27 cellular contexts compared by ENCODE assay signal in genomic region chr3:170323371-170323770, GRCh38. TPM values are rescaled to one million over a fixed set of nuclear protein-coding genes. Genes with fewer than 3 reads are reported as not detected.
DNase-seq lines count a peak whose midpoint lies in the region; TF ChIP-seq lines count a peak whose summit lies in the region.
"Had no signal": no experiment of that assay in that cellular context is flagged by ENCODE, and none has a peak within 500 bp of the region (broad histone marks: within the 10 kb centered on the region; RNA-seq: fewer than 3 reads in every experiment).

No MANE protein-coding gene starts in this region.

- peak overlapping the region; percentile 59 for H3K56ac ChIP-seq in mesendoderm (ENCODE audit: low read length)

- H3K27ac Mint-ChIP-seq in progenitor cell of endocrine pancreas: peak overlapping the region; percentile 93
- H3K27ac Mint-ChIP-seq: activated T-cell treated with anti-CD3 and anti-CD28 coated beads, Interleukin-2, amount 50 U/mL, for 24 hours; naive B cell had no signal

- H2BK5ac ChIP-seq in mesendoderm (ENCODE audit: low read length): peak overlapping the region; percentile 31

- H3K27me3 ChIP-seq in brain microvascular endothelial cell (replicated peaks): no peaks in the 10 kb centered on the region
- H3K27me3 ChIP-seq in mesendoderm (ENCODE audit: insufficient read depth, low read length, poor library complexity): no peaks in the 10 kb centered on the region
- H3K27me3 ChIP-seq: adrenal gland, BE2C, cardiac muscle cell, sigmoid colon, upper lobe of right lung had no signal

- no peak overlapping the region for H2AK5ac ChIP-seq in mesendoderm (ENCODE audit: low read length)

- H3K79me2 ChIP-seq in mesendoderm (ENCODE audit: control insufficient read depth, insufficient read depth, low read length): no peaks in the 10 kb centered on the region
- H3K79me2 ChIP-seq: parathyroid adenoma had no signal

- H2BK120ac ChIP-seq in mesendoderm (ENCODE audit: low read depth, low read length): no peak overlapping the region

- H4K8ac ChIP-seq in mesendoderm (ENCODE audit: low read depth, low read length): no peak overlapping the region

- H3K4me1 ChIP-seq in mesendoderm (ENCODE audit: control insufficient read depth, low read depth, low read length): peaks cover 4% of the 10 kb centered on the region
- H3K4me1 ChIP-seq: adrenal gland, BE2C, parathyroid adenoma, sigmoid colon, upper lobe of right lung had no signal

- peak; percentile 59 for DNase-seq in LHCN-M2 (ENCODE audit: low read depth)
- DNase-seq in brain microvascular endothelial cell: peak; percentile 18
- no peak for DNase-seq in mesendoderm
- no peak for DNase-seq in progenitor cell of endocrine pancreas (ENCODE audit: low spot score, unreplicated experiment)
- DNase-seq in NCI-H1694 treated with DMSO at 0.1 percent for 48 hours (lab: John Stamatoyannopoulos, UW): no peak
- no peak for DNase-seq in NCI-H2081 (lab: John Stamatoyannopoulos, UW)
- no peak for DNase-seq in NCI-H1092 treated with DMSO at 0.1 percent for 48 hours (lab: John Stamatoyannopoulos, UW)
- DNase-seq in GM19240 (ENCODE audit: insufficient read length, low spot score): no peak
- DNase-seq: activated CD4-positive, alpha-beta T cell treated with anti-CD3 and anti-CD28 coated beads for 4 hours; activated CD8-positive, alpha-beta memory T cell treated with anti-CD3 and anti-CD28 coated beads for 24 hours; activated gamma-delta T cell treated with Interleukin-2 at 50 U/mL for 16 hours; activated T-cell treated with anti-CD3 and anti-CD28 coated beads, Interleukin-2, amount 50 U/mL, for 24 hours; adrenal gland; BE2C; DMS79; Kasumi-1; kidney; naive B cell; NCI-H1048; NCI-H1930; NCI-H345; sigmoid colon; stimulated activated CD8-positive, alpha-beta memory T cell treated with anti-CD3 and anti-CD28 coated beads, Interleukin-4, amount 100 ng/mL, for 48 hours; T-helper 2 cell; upper lobe of right lung had no signal

- H3K4me1 Mint-ChIP-seq in progenitor cell of endocrine pancreas (ENCODE audit: low read depth): peaks cover 40% of the 10 kb centered on the region

- no peaks in the 10 kb centered on the region for H3K27me3 Mint-ChIP-seq in progenitor cell of endocrine pancreas
- H3K27me3 Mint-ChIP-seq: activated T-cell treated with anti-CD3 and anti-CD28 coated beads, Interleukin-2, amount 50 U/mL, for 24 hours; naive B cell had no signal

- H3K4me3 ChIP-seq in brain microvascular endothelial cell (ENCODE audit: low read depth, low read length) (no peak overlapping the region), mesendoderm (ENCODE audit: low read length) (no peak overlapping the region)
- H3K4me3 ChIP-seq: adrenal gland, cardiac muscle cell, sigmoid colon, upper lobe of right lung had no signal

- H3K27ac ChIP-seq in brain microvascular endothelial cell (no peak overlapping the region), mesendoderm (ENCODE audit: low read depth, low read length) (no peak overlapping the region)
- H3K27ac ChIP-seq: adrenal gland, cardiac muscle cell, parathyroid adenoma, sigmoid colon, upper lobe of right lung had no signal

- no peak overlapping the region for H3K9ac ChIP-seq in mesendoderm (ENCODE audit: low read length)
- H3K9ac ChIP-seq: parathyroid adenoma had no signal

- H3K36me3 Mint-ChIP-seq in progenitor cell of endocrine pancreas (ENCODE audit: insufficient read depth): peaks cover 6% of the 10 kb centered on the region
- H3K36me3 Mint-ChIP-seq: naive B cell had no signal

- H2BK15ac ChIP-seq in mesendoderm (replicated peaks; ENCODE audit: low read depth): no peak overlapping the region

- H3K4me2 ChIP-seq in mesendoderm (ENCODE audit: low read length): no peak overlapping the region

- H3K4me3 Mint-ChIP-seq in progenitor cell of endocrine pancreas (ENCODE audit: low read depth): no peak overlapping the region
- H3K4me3 Mint-ChIP-seq: activated T-cell treated with anti-CD3 and anti-CD28 coated beads, Interleukin-2, amount 50 U/mL, for 24 hours; naive B cell had no signal

- H4K5ac ChIP-seq in mesendoderm (ENCODE audit: low read length): no peak overlapping the region

- peaks cover 8% of the 10 kb centered on the region for H3K9me3 Mint-ChIP-seq in progenitor cell of endocrine pancreas (ENCODE audit: low read depth)
- H3K9me3 Mint-ChIP-seq: activated T-cell treated with anti-CD3 and anti-CD28 coated beads, Interleukin-2, amount 50 U/mL, for 24 hours had no signal

- no CpG with 5 or more reads among the region's 6 CpGs for WGBS in mesendoderm (ENCODE audit: extremely low coverage, insufficient coverage, low lambda C conversion rate)

- TF ChIP-seq CTCF in brain microvascular endothelial cell (IDR thresholded peaks at IDR 0.05; ENCODE audit: low read depth, low read length, missing control alignments) (no peak), progenitor cell of endocrine pancreas (IDR thresholded peaks at IDR 0.05; ENCODE audit: unreplicated experiment) (no peak)

- H3K79me1 ChIP-seq in mesendoderm (ENCODE audit: low read length): no peaks in the 10 kb centered on the region

- in situ Hi-C loops in brain microvascular endothelial cell (cut with HindIII; ENCODE audit: low pct_ligation_motif_present, low sequenced_read_pairs): no loop called here

- H3K36me3 ChIP-seq in brain microvascular endothelial cell (replicated peaks) (no peaks in the 10 kb centered on the region), mesendoderm (ENCODE audit: control insufficient read depth, insufficient read depth, low read length) (no peaks in the 10 kb centered on the region)
- H3K36me3 ChIP-seq: adrenal gland, BE2C, cardiac muscle cell, sigmoid colon, upper lobe of right lung had no signal

- peak overlapping the region; percentile 71 for H3K18ac ChIP-seq in mesendoderm (ENCODE audit: low read length)

- H3K4ac ChIP-seq in mesendoderm (ENCODE audit: low read depth, low read length): no peak overlapping the region

- no peak overlapping the region for H3K23ac ChIP-seq in mesendoderm (ENCODE audit: low read length)

RNA-seq across cellular contexts. Expression of gene SKIL, which starts 34.1 kb away (rescaled TPM):
- total RNA-seq in LHCN-M2 (2014; rRNA removed) (29.0 and 29.6 TPM in 2 replicates), progenitor cell of endocrine pancreas (98.0 and 99.4 TPM in 2 replicates)
- polyA plus RNA-seq in LHCN-M2 (2012): 10.8 TPM
- polyA plus RNA-seq in mesendoderm (2013, experiment 1 of 2): 68.6 TPM
- 69.3 TPM for polyA plus RNA-seq in mesendoderm (2013, experiment 2 of 2)

Comparison
In these comparisons a context has a peak if more than half of its experiments do, and no peak if none do; other contexts are left out.
1. DNase-seq: peak in LHCN-M2 (single experiment) and brain microvascular endothelial cell (single experiment); none in mesendoderm (single experiment), progenitor cell of endocrine pancreas (single experiment), NCI-H1694 treated with DMSO at 0.1 percent for 48 hours (single experiment), NCI-H2081 (0 of 2), NCI-H1092 treated with DMSO at 0.1 percent for 48 hours (single experiment) and GM19240 (single experiment).